In the genomic region with DNA sequence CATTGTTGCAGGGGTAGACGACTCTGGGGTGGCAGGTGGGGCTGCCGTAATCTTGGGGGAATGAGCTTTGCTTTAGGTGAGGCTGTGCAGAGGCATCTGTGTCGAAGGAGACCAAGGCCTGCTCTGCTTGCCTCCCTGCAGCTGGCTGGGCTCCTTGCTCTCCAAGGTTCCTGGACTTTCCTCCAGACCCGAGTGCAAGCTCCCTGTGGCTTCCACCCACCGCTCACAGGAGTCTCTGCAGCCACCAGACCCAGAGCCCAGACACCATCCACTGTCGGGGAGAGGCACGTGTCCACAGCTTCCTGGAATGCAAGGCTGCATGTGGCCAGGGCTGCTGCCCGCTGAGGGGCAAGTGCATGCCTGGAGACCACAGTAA, we compare ENCODE assay signal across 9 cellular contexts.
"Had no signal": no experiment of that assay in that cellular context is flagged by ENCODE, and none has a peak within 500 bp of the region (broad histone marks: within the 10 kb centered on the region; RNA-seq: fewer than 3 reads in every experiment).

No MANE protein-coding gene starts in this region.

- H3K9me3 ChIP-seq: colonic mucosa, transverse colon had no signal

- H3K4me3 ChIP-seq: colonic mucosa, lung, transverse colon had no signal

- H3K27me3 ChIP-seq: colonic mucosa, transverse colon had no signal

- H3K27ac ChIP-seq: colonic mucosa, transverse colon had no signal

- H3K4me1 ChIP-seq: colonic mucosa, transverse colon had no signal

- DNase-seq: activated CD4-positive, alpha-beta T cell treated with anti-CD3 and anti-CD28 coated beads, Interleukin-2, amount 10 ng/mL, durations not matched to agents 7 days and 5 days; activated CD4-positive, CD25-positive, alpha-beta regulatory T cell; central memory CD4-positive, alpha-beta T cell; colonic mucosa; midbrain; retina; small intestine; transverse colon had no signal

- H3K36me3 ChIP-seq: colonic mucosa, transverse colon had no signal
